1 cellular context compared by ENCODE assay signal in the genomic region with DNA sequence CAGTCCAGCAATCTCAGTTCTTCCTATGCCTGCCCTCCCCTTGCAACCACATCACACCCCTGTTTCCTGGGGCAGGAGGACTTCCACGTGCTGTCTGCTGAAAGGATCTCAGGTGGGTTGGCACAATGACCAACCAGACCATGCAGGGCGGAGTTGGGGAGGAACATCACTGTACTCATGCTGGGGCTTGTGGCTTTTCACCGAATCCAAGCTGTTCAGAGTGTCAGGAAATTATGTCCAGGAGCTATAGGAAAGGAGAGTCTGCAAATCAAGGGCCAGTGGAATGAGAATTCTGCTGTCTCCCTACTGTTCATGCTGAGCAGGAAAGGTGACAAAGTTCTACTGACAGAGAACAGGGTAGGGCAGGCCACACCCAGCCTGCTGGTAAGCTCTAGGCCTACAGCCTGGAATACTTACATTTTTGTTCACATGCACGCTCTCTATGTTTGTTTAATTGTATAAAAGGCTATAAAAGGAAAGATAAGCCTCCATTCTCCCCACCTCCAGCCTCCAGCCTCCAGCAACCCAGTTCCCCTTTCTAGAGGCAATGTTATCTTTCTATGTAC.
TF ChIP-seq lines count a peak whose summit lies in the region.

No MANE protein-coding gene starts in this region.

TF ChIP-seq in IMR-90, 13 proteins besides CTCF, POLR2A, EP300 and RAD21:
- TF ChIP-seq, protein P1, sequence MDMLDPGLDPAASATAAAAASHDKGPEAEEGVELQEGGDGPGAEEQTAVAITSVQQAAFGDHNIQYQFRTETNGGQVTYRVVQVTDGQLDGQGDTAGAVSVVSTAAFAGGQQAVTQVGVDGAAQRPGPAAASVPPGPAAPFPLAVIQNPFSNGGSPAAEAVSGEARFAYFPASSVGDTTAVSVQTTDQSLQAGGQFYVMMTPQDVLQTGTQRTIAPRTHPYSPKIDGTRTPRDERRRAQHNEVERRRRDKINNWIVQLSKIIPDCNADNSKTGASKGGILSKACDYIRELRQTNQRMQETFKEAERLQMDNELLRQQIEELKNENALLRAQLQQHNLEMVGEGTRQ (IDR thresholded peaks at IDR 0.05; ENCODE audit: low read depth, low read length): no peak
- TF ChIP-seq MXI1 (IDR thresholded peaks at IDR 0.05; ENCODE audit: borderline replicate concordance, low read depth, low read length): no peak
- TF ChIP-seq CEBPB (IDR thresholded peaks at IDR 0.05; ENCODE audit: low read depth, low read length): no peak
- TF ChIP-seq NFE2L2 (IDR thresholded peaks at IDR 0.05; ENCODE audit: low read depth, low read length): no peak
- TF ChIP-seq RFX5 (IDR thresholded peaks at IDR 0.05; ENCODE audit: low read depth, low read length): no peak
- TF ChIP-seq FOS (IDR thresholded peaks at IDR 0.05; ENCODE audit: low read depth, low read length): no peak
- no peak for TF ChIP-seq MAFK (IDR thresholded peaks at IDR 0.05; ENCODE audit: low read depth, low read length)
